In genomic region chr2:217805679-217806479, GRCh38 we compare ENCODE assay signal across 1 cellular context.
TF ChIP-seq lines count a peak whose summit lies in the region.

No MANE protein-coding gene starts in this region.

TF ChIP-seq in HepG2, 621 proteins besides CTCF, POLR2A, EP300 and RAD21 (continued from another document):
- TF ChIP-seq ZBTB2 (CRISPR knock-in tag; IDR thresholded peaks at IDR 0.05; ENCODE audit: low read depth) = no peak
- peak; percentile 74; the same call in 1 of the 2 replicates for TF ChIP-seq IKZF1 (IDR thresholded peaks at IDR 0.05)
- no peak for TF ChIP-seq ZNF264 (CRISPR knock-in tag; IDR thresholded peaks at IDR 0.05)
- TF ChIP-seq FOXK2 (IDR thresholded peaks at IDR 0.05) = 0 out of 2 replicates have a peak, but pooled peaks have one; percentile 26
- no peak for TF ChIP-seq ZBTB10 (CRISPR knock-in tag; IDR thresholded peaks at IDR 0.05; ENCODE audit: borderline replicate concordance)
- peak; percentile 17; the same call in 1 of the 2 replicates for TF ChIP-seq ZNF687 (CRISPR knock-in tag; IDR thresholded peaks at IDR 0.05)
- TF ChIP-seq ZNF878 (CRISPR knock-in tag; IDR thresholded peaks at IDR 0.05) = no peak
- no peak for TF ChIP-seq NFE2 (CRISPR knock-in tag; IDR thresholded peaks at IDR 0.05)
- no peak for TF ChIP-seq ZSCAN20 (CRISPR knock-in tag; IDR thresholded peaks at IDR 0.05; ENCODE audit: borderline replicate concordance)
- peak; percentile 93; the same call in 1 of the 2 replicates for TF ChIP-seq NONO (IDR thresholded peaks at IDR 0.05)
- TF ChIP-seq NONO (CRISPR knock-in tag; conservative IDR thresholded peaks at IDR 0.05) = no peak
- TF ChIP-seq FOXA1 (IDR thresholded peaks at IDR 0.05) = peak; percentile 39; the same call in 1 of the 2 replicates
- TF ChIP-seq FOXA1 (CRISPR knock-in tag; IDR thresholded peaks at IDR 0.05) = no peak
- peak; percentile 30; the same call in 1 of the 2 replicates for TF ChIP-seq POLR2AphosphoS5 (IDR thresholded peaks at IDR 0.05; ENCODE audit: low read depth, low read length)
- TF ChIP-seq NBN (conservative IDR thresholded peaks at IDR 0.05) = 0 out of 2 replicates have a peak, but pooled peaks have one; percentile 56
- 0 out of 2 replicates have a peak, but pooled peaks have one; percentile 40 for TF ChIP-seq TRIM22 (IDR thresholded peaks at IDR 0.05)
